27 cellular contexts compared by ENCODE assay signal in the genomic region with DNA sequence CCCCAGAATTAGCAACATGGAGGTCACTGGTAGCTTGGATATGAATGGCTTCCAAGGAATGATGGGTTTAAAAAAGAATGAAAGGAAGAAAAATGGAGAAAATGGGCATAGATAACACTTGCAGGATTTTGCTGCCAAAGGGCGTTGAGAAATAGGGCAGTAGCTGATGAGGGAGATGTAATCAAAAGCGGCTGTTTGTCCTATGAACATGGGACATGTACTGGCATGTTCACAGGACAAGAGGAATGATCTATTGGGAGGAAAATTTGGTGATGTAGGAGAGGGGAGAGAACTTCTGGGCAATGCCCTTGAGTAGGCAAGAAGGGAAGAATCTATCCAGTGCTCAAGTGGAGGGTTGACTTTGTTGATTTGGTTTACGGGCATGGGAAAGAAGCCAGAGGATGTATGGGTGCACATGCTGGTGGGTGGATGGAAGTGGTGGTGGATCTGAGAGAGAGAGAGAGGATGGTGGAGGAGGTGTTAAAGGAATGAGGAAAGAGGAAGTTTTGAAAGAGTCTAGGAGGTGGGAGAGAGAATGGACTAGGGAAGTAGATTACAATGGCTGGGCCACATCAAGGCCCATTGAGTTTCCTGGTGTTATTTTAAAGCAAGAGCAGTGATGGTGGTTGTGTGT.
"Had no signal": no experiment of that assay in that cellular context is flagged by ENCODE, and none has a peak within 500 bp of the region (broad histone marks: within the 10 kb centered on the region; RNA-seq: fewer than 3 reads in every experiment).

No MANE protein-coding gene starts in this region.

- H3K36me3 Mint-ChIP-seq: neural progenitor cell had no signal

- H3K27ac ChIP-seq: dorsolateral prefrontal cortex, esophagus squamous epithelium, gastroesophageal sphincter, heart right ventricle, left lung, neural progenitor cell, parathyroid adenoma, right lobe of liver, suprapubic skin, transverse colon, upper lobe of right lung, uterus had no signal

- H3K4me1 Mint-ChIP-seq: naive thymus-derived CD4-positive, alpha-beta T cell; nephron; neural progenitor cell; stimulated activated naive CD8-positive, alpha-beta T cell treated with anti-CD3 and anti-CD28 coated beads, Interleukin-15, amount 100 ng/mL, for 72 hours had no signal

- H3K4me3 Mint-ChIP-seq: naive thymus-derived CD4-positive, alpha-beta T cell; nephron; neural progenitor cell; stimulated activated naive CD8-positive, alpha-beta T cell treated with anti-CD3 and anti-CD28 coated beads, Interleukin-15, amount 100 ng/mL, for 72 hours had no signal

- H3K9ac ChIP-seq: neural progenitor cell, parathyroid adenoma had no signal

- H3K4me1 ChIP-seq: esophagus squamous epithelium, gastroesophageal sphincter, left lung, neural progenitor cell, parathyroid adenoma, right lobe of liver, transverse colon, upper lobe of right lung, uterus had no signal

- H3K27ac Mint-ChIP-seq: naive thymus-derived CD4-positive, alpha-beta T cell; nephron; neural progenitor cell; progenitor cell of endocrine pancreas; stimulated activated naive CD8-positive, alpha-beta T cell treated with anti-CD3 and anti-CD28 coated beads, Interleukin-15, amount 100 ng/mL, for 72 hours had no signal

- H3K4me2 ChIP-seq: neural progenitor cell had no signal

- H3K79me2 ChIP-seq: parathyroid adenoma had no signal

- DNase-seq: dorsolateral prefrontal cortex; effector CD4-positive, alpha-beta T cell; esophagus squamous epithelium; foreskin fibroblast; glutamatergic neuron; heart right ventricle; hippocampal formation; left cardiac atrium; left lung; mesendoderm; midbrain; naive thymus-derived CD4-positive, alpha-beta T cell; right lobe of liver; small intestine; stimulated activated CD4-positive, alpha-beta T cell treated with anti-CD3 and anti-CD28 coated beads, Interleukin-15, amount 100 ng/mL, for 24 hours; stimulated activated CD4-positive, alpha-beta T cell treated with anti-CD3 and anti-CD28 coated beads, Interleukin-2, amount 100 ng/mL, for 48 hours; stimulated activated naive CD4-positive, alpha-beta T cell; stimulated activated naive CD8-positive, alpha-beta T cell treated with anti-CD3 and anti-CD28 coated beads, Interleukin-15, amount 100 ng/mL, for 72 hours; transverse colon; upper lobe of right lung; uterus had no signal

- H3K36me3 ChIP-seq: esophagus squamous epithelium, gastroesophageal sphincter, heart right ventricle, left lung, neural progenitor cell, right lobe of liver, suprapubic skin, transverse colon, upper lobe of right lung, uterus had no signal

- H2AFZ ChIP-seq: neural progenitor cell, parathyroid adenoma had no signal

- H3K9me3 ChIP-seq: right lobe of liver, upper lobe of right lung had no signal

- H3K4me3 ChIP-seq: dorsolateral prefrontal cortex, esophagus squamous epithelium, gastroesophageal sphincter, heart right ventricle, left lung, neural progenitor cell, right lobe of liver, suprapubic skin, transverse colon, upper lobe of right lung, uterus had no signal

- H3K27me3 ChIP-seq: neural progenitor cell, right lobe of liver, upper lobe of right lung, uterus had no signal
